8 cellular contexts compared by ENCODE assay signal in genomic region chr3:152444029-152444641, GRCh38.
DNase-seq lines count a peak whose midpoint lies in the region; ATAC-seq and TF ChIP-seq lines count a peak whose summit lies in the region.

No MANE protein-coding gene starts in this region.

- no peak overlapping the region for H3K4me3 Mint-ChIP-seq in activated CD4-positive, alpha-beta T cell treated with anti-CD3 and anti-CD28 coated beads, Interleukin-2, amount 10 ng/mL, durations not matched to agents 24 days and 14 days
- H3K4me3 Mint-ChIP-seq in activated CD4-positive, alpha-beta T cell treated with anti-CD3 and anti-CD28 coated beads, Interleukin-2, amount 10 ng/mL, durations not matched to agents 7 days and 5 days = no peak overlapping the region
- H3K4me3 Mint-ChIP-seq in T-cell = peak overlapping the region in 1 of 3 donors; percentile 1

- peaks cover 33% of the 10 kb centered on the region for H3K36me3 Mint-ChIP-seq in activated CD4-positive, alpha-beta T cell treated with anti-CD3 and anti-CD28 coated beads, Interleukin-2, amount 10 ng/mL, durations not matched to agents 24 days and 14 days (ENCODE audit: low read depth)
- peaks cover 48% of the 10 kb centered on the region for H3K36me3 Mint-ChIP-seq in activated CD4-positive, alpha-beta T cell treated with anti-CD3 and anti-CD28 coated beads, Interleukin-2, amount 10 ng/mL, durations not matched to agents 7 days and 5 days (ENCODE audit: low read depth)
- H3K36me3 Mint-ChIP-seq in T-cell = peaks cover 38% of the 10 kb centered on the region

- peaks cover 37% of the 10 kb centered on the region for H3K4me1 ChIP-seq in Karpas-422 (ENCODE audit: low read length)
- peaks cover 22% of the 10 kb centered on the region for H3K4me1 ChIP-seq in osteoblast (ENCODE audit: insufficient read depth, low read length)

- H3K4me2 ChIP-seq in Karpas-422 (ENCODE audit: low read depth, low read length, poor library complexity, severe bottlenecking) (peak overlapping the region; percentile 31), osteoblast (ENCODE audit: insufficient read depth, low read length) (peak overlapping the region; percentile 9)

- no peaks in the 10 kb centered on the region for H3K9me2 ChIP-seq in Karpas-422 (replicated peaks; ENCODE audit: insufficient read depth, low read length)

- H3K4me1 Mint-ChIP-seq in activated CD4-positive, alpha-beta T cell treated with anti-CD3 and anti-CD28 coated beads, Interleukin-2, amount 10 ng/mL, durations not matched to agents 24 days and 14 days = peaks cover 41% of the 10 kb centered on the region
- H3K4me1 Mint-ChIP-seq in activated CD4-positive, alpha-beta T cell treated with anti-CD3 and anti-CD28 coated beads, Interleukin-2, amount 10 ng/mL, durations not matched to agents 7 days and 5 days = peaks cover 50% of the 10 kb centered on the region
- H3K4me1 Mint-ChIP-seq in T-cell = peaks cover 77 to 83% (median 81%) of the 10 kb centered on the region in 3 donors

- POLR2A ChIA-PET in activated CD4-positive, alpha-beta T cell treated with anti-CD3 and anti-CD28 coated beads, Interleukin-2, amount 10 ng/mL, durations not matched to agents 7 days and 5 days (lab: Charles Lee) = no interaction called here
- POLR2A ChIA-PET in T-cell (lab: Charles Lee) = interaction anchor here in 1 of 2 donors (0.6 kb wide), 1 partner anchor 260 kb away, joined by 9 read pairs; no protein-coding TSS in a partner anchor

- no peaks in the 10 kb centered on the region for H3K9me3 ChIP-seq in Karpas-422 (ENCODE audit: low read length)
- no peaks in the 10 kb centered on the region for H3K9me3 ChIP-seq in osteoblast (ENCODE audit: low read depth, low read length)

- no peak overlapping the region for H3K9ac ChIP-seq in Karpas-422 (ENCODE audit: low read length)

- H3K36me3 ChIP-seq in Karpas-422 (ENCODE audit: insufficient read depth, low read length) (peaks cover 34% of the 10 kb centered on the region), osteoblast (ENCODE audit: insufficient read depth, low read length) (peaks cover 32% of the 10 kb centered on the region)

- H3K27ac Mint-ChIP-seq in activated CD4-positive, alpha-beta T cell treated with anti-CD3 and anti-CD28 coated beads, Interleukin-2, amount 10 ng/mL, durations not matched to agents 24 days and 14 days = peak overlapping the region; percentile 5
- H3K27ac Mint-ChIP-seq in activated CD4-positive, alpha-beta T cell treated with anti-CD3 and anti-CD28 coated beads, Interleukin-2, amount 10 ng/mL, durations not matched to agents 7 days and 5 days = no peak overlapping the region
- H3K27ac Mint-ChIP-seq in T-cell = peak overlapping the region; percentile 40 to 73

- no peaks in the 10 kb centered on the region for H3K27me3 Mint-ChIP-seq in activated CD4-positive, alpha-beta T cell treated with anti-CD3 and anti-CD28 coated beads, Interleukin-2, amount 10 ng/mL, durations not matched to agents 24 days and 14 days
- H3K27me3 Mint-ChIP-seq in activated CD4-positive, alpha-beta T cell treated with anti-CD3 and anti-CD28 coated beads, Interleukin-2, amount 10 ng/mL, durations not matched to agents 7 days and 5 days = no peaks in the 10 kb centered on the region
- H3K27me3 Mint-ChIP-seq in T-cell = no peaks in the 10 kb centered on the region

- H3K9me3 Mint-ChIP-seq in activated CD4-positive, alpha-beta T cell treated with anti-CD3 and anti-CD28 coated beads, Interleukin-2, amount 10 ng/mL, durations not matched to agents 24 days and 14 days = no peaks in the 10 kb centered on the region
- H3K9me3 Mint-ChIP-seq in activated CD4-positive, alpha-beta T cell treated with anti-CD3 and anti-CD28 coated beads, Interleukin-2, amount 10 ng/mL, durations not matched to agents 7 days and 5 days = no peaks in the 10 kb centered on the region
- H3K9me3 Mint-ChIP-seq in T-cell = no peaks in the 10 kb centered on the region

- H2AFZ ChIP-seq in Karpas-422 (ENCODE audit: low read length) = no peak overlapping the region
- H2AFZ ChIP-seq in osteoblast (ENCODE audit: low read length) = no peak overlapping the region

- DNase-seq in activated CD4-positive, alpha-beta T cell treated with anti-CD3 and anti-CD28 coated beads, Interleukin-2, amount 10 ng/mL, durations not matched to agents 24 days and 14 days = no peak
- no peak for DNase-seq in activated CD4-positive, alpha-beta T cell treated with anti-CD3 and anti-CD28 coated beads, Interleukin-2, amount 10 ng/mL, durations not matched to agents 7 days and 5 days
- DNase-seq in Karpas-422 (peak; percentile 83), T-cell (no peak), fibroblast of pulmonary artery (ENCODE audit: low read depth) (peak; percentile 82), osteoblast (ENCODE audit: insufficient read length, low spot score, missing footprints) (peak; percentile 35), NK-92 (lab: John Stamatoyannopoulos, UW; ENCODE audit: unreplicated experiment) (no peak)
- DNase-seq in stimulated activated CD4-positive, alpha-beta T cell treated with anti-CD3 and anti-CD28 coated beads, Interleukin-12 subunit alpha, Interleukin-12 subunit beta, amount 100 ng/mL, for 4 hours = no peak

- peaks cover 96% of the 10 kb centered on the region for H3K79me2 ChIP-seq in Karpas-422 (ENCODE audit: low read length)
- H3K79me2 ChIP-seq in osteoblast (ENCODE audit: insufficient read depth, low read length) = peaks cover 92% of the 10 kb centered on the region

- ATAC-seq in T-cell (replicated peaks in 1 of 4) = peak in 3 of 4 experiments; percentile 31 to 40 (median 36)

- CTCF ChIA-PET in activated CD4-positive, alpha-beta T cell treated with anti-CD3 and anti-CD28 coated beads, Interleukin-2, amount 10 ng/mL, durations not matched to agents 7 days and 5 days (lab: Charles Lee) = interaction anchor here (1.0 to 1.7 kb wide), 5 partner anchors 12 to 264 kb away, joined by 3 to 4 read pairs (median 3); no protein-coding TSS in a partner anchor
- CTCF ChIA-PET in T-cell (lab: Charles Lee) = interaction anchor here (0.6 to 4.8 kb wide), 28 partner anchors 12 to 418 kb away, joined by 3 to 44 read pairs (median 3); no protein-coding TSS in a partner anchor

- no peaks in the 10 kb centered on the region for H4K20me1 ChIP-seq in Karpas-422 (ENCODE audit: insufficient read depth, low read depth, low read length)
- H4K20me1 ChIP-seq in osteoblast (ENCODE audit: insufficient read depth, low read length) = peaks cover 12% of the 10 kb centered on the region

- peak overlapping the region; percentile 12; the same call in 1 of the 2 replicates for H3K27ac ChIP-seq in Karpas-422 (ENCODE audit: low read length)
- H3K27ac ChIP-seq in osteoblast (ENCODE audit: low read depth, low read length) = peak overlapping the region; percentile 23

- H3K4me3 ChIP-seq in Karpas-422 (ENCODE audit: low read length) = no peak overlapping the region
- H3K4me3 ChIP-seq in fibroblast of pulmonary artery (replicated peaks; ENCODE audit: low read depth, low read length) = no peak overlapping the region
- no peak overlapping the region for H3K4me3 ChIP-seq in osteoblast (ENCODE audit: insufficient read depth, low read length)

- H3K27me3 ChIP-seq in Karpas-422 (ENCODE audit: low read length) (no peaks in the 10 kb centered on the region), osteoblast (ENCODE audit: insufficient read depth, low read length) (no peaks in the 10 kb centered on the region)

- intact Hi-C loops in activated CD4-positive, alpha-beta T cell treated with anti-CD3 and anti-CD28 coated beads, Interleukin-2, amount 10 ng/mL, durations not matched to agents 24 days and 14 days (cut with micrococcal nuclease) = loop anchor here (5.0 kb wide), 4 partner anchors 107 to 372 kb away; no protein-coding TSS in a partner anchor

- TF ChIP-seq CTCF in fibroblast of pulmonary artery (IDR thresholded peaks at IDR 0.05; ENCODE audit: low read length, missing control alignments) (peak; percentile 63), osteoblast (IDR thresholded peaks at IDR 0.05; ENCODE audit: extremely low read depth, low read depth, low read length) (peak; percentile 64)

Comparison
In these comparisons a context has a peak if more than half of its experiments do, and no peak if none do; other contexts are left out.
1. DNase-seq: peak in Karpas-422 (single experiment), fibroblast of pulmonary artery (single experiment) and osteoblast (single experiment); none in activated CD4-positive, alpha-beta T cell treated with anti-CD3 and anti-CD28 coated beads, Interleukin-2, amount 10 ng/mL, durations not matched to agents 24 days and 14 days (single experiment), activated CD4-positive, alpha-beta T cell treated with anti-CD3 and anti-CD28 coated beads, Interleukin-2, amount 10 ng/mL, durations not matched to agents 7 days and 5 days (single experiment), T-cell (0 of 34), NK-92 (single experiment) and stimulated activated CD4-positive, alpha-beta T cell treated with anti-CD3 and anti-CD28 coated beads, Interleukin-12 subunit alpha, Interleukin-12 subunit beta, amount 100 ng/mL, for 4 hours (single experiment).